In the genomic region with DNA sequence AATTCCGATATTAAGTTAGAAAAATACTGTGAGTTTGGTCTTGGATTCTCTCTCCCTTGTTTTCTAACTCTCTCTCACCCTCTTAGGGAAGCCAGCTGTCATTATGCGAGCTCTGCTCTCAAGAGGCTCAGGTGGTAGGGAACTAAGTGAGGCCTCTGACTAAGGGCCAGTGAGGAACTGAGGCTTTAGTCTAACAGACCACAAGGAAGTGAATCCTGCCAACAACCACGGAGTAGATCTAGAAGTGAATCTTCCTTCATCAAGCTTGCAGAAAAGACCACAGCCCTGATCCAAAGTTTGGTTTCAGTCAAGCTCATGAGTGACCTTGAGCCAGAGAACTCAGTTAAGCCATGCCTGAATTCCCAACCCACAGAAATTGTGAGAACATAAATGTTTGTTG, we compare ENCODE assay signal across 15 cellular contexts.
A peak's percentile ranks its signal among the peaks of the same experiment; 100 is the strongest.
DNase-seq lines count a peak whose midpoint lies in the region; ATAC-seq, FAIRE-seq and TF ChIP-seq lines count a peak whose summit lies in the region.
"Had no signal": no experiment of that assay in that cellular context is flagged by ENCODE, and none has a peak within 500 bp of the region (broad histone marks: within the 10 kb centered on the region; RNA-seq: fewer than 3 reads in every experiment).

No MANE protein-coding gene starts in this region.

- ATAC-seq in GM19023 (IDR thresholded peaks at IDR 0.05; ENCODE audit: unreplicated experiment) = peak; percentile 43
- ATAC-seq in HG02798 (IDR thresholded peaks at IDR 0.05; ENCODE audit: poor library complexity, unreplicated experiment) = peak; percentile 56
- ATAC-seq: T-helper 17 cell had no signal

- intact Hi-C loops in kidney (cut with DNase I) = no loop called here

- no peak for TF ChIP-seq POLR2A in NB4 (IDR thresholded peaks at IDR 0.05; ENCODE audit: extremely low read depth, insufficient read length)

- no peaks in the 10 kb centered on the region for H3K27me3 ChIP-seq in WERI-Rb-1 (ENCODE audit: insufficient read depth, low read depth, severe bottlenecking)

- TF ChIP-seq CTCF in NB4 (IDR thresholded peaks at IDR 0.05; ENCODE audit: low read depth, low read length) (no peak), WERI-Rb-1 (IDR thresholded peaks at IDR 0.05; ENCODE audit: low read depth, low read length) (no peak), kidney (IDR thresholded peaks at IDR 0.05; ENCODE audit: borderline replicate concordance, extremely low read depth, insufficient read depth) (no peak)

- H3K9me3 ChIP-seq in WERI-Rb-1 (ENCODE audit: severe bottlenecking) (peaks cover 1% of the 10 kb centered on the region), kidney (ENCODE audit: control insufficient read depth in 1 of 2, low read length in 2 of 2) (peaks cover 0 to 2% of the 10 kb centered on the region in 2 donors)

- DNase-seq in NB4 (ENCODE audit: low read depth) = peak; percentile 4
- DNase-seq in medulla oblongata (ENCODE audit: extremely low spot score) = peak; percentile 79
- DNase-seq in WERI-Rb-1 = no peak
- no peak for DNase-seq in NCI-H1694 treated with DMSO at 0.1 percent for 48 hours (lab: John Stamatoyannopoulos, UW)
- no peak for DNase-seq in retina
- DNase-seq in kidney = no peak
- DNase-seq: activated naive CD4-positive, alpha-beta T cell treated with anti-CD3 and anti-CD28 coated beads for 36 hours; HFFc6; left ventricle myocardium inferior; NCI-H1436 treated with DMSO at 0.1 percent for 48 hours; T-helper 17 cell had no signal

- no peak for FAIRE-seq in kidney (lab: Jason Lieb, UNC)
- FAIRE-seq: bronchial epithelial cell, endothelial cell of umbilical vein had no signal

- no peak overlapping the region for H3K4me3 ChIP-seq in NB4 (ENCODE audit: low read depth, low read length)
- H3K4me3 ChIP-seq in WERI-Rb-1 (ENCODE audit: low read depth, low read length) = no peak overlapping the region
- no peak overlapping the region for H3K4me3 ChIP-seq in kidney (ENCODE audit: low read length in 2 of 2)
- H3K4me3 ChIP-seq: left ventricle myocardium inferior had no signal

- H3K9ac ChIP-seq in kidney (ENCODE audit: low read length in 2 of 2) = no peak overlapping the region

- H3K27ac ChIP-seq in WERI-Rb-1 = no peak overlapping the region
- no peak overlapping the region for H3K27ac ChIP-seq in kidney (ENCODE audit: low read depth in 2 of 2, low read length in 2 of 2)
- H3K27ac ChIP-seq: left ventricle myocardium inferior had no signal

- H3K4me1 ChIP-seq in kidney (ENCODE audit: control insufficient read depth in 1 of 2, insufficient read depth in 1 of 2, low read depth in 1 of 2, low read length in 2 of 2) = peaks cover 0 to 2% of the 10 kb centered on the region in 2 donors

- H3K36me3 ChIP-seq in WERI-Rb-1 = no peaks in the 10 kb centered on the region
- H3K36me3 ChIP-seq in kidney (ENCODE audit: control insufficient read depth in 1 of 2, insufficient read depth in 2 of 2, low read length in 2 of 2) = no peaks in the 10 kb centered on the region
- H3K36me3 ChIP-seq: left ventricle myocardium inferior had no signal

Comparison
In these comparisons a context has a peak if more than half of its experiments do, and no peak if none do; other contexts are left out.
1. DNase-seq: peak in NB4 (single experiment) and medulla oblongata (single experiment); none in WERI-Rb-1 (single experiment), NCI-H1694 treated with DMSO at 0.1 percent for 48 hours (single experiment), retina (single experiment) and kidney (single experiment).